Comparison of ENCODE assay signal across 8 cellular contexts in the genomic region with DNA sequence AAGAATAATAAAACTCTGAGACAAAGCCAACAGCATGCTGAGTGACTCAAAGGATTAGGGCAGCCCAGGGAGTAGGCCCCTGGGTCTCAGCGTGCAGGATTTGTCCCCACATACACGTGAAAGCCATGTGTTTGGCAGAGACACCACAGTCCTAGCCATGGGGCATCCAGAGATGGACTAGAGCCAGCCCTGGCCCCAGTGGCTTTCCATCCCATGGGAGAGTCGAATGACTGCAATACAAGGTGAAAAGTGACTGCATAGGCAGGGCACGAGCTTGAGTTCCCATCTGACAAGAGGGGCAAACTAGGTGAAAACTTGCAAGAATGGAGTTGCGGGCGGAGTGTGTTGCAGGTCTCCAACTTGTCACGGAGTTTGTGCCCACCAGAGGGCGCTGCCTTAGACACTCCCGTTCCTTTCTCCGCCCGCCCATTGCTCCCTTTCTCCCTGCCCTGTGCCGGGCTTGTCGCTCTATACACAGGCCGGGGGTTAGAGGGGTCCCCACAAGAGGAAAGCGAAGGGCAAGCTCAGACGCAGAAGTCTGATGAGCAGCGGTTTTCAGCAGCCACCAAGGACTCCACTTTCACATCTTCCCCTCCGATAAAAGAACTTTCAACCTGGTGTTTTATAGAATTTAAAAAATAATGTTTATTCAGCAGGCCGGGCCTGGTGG. TPM values are rescaled to one million over a fixed set of nuclear protein-coding genes. Genes with fewer than 3 reads are reported as not detected.
DNase-seq lines count a peak whose midpoint lies in the region; ATAC-seq and TF ChIP-seq lines count a peak whose summit lies in the region.

No MANE protein-coding gene starts in this region.

- no peak overlapping the region for H3K4me3 ChIP-seq in KMS-11 (IDR thresholded peaks at IDR 0.05; ENCODE audit: insufficient read depth, low read depth, low read length)
- H3K4me3 ChIP-seq in tibial nerve, result peak overlapping the region in 2 of 4 donors; percentile 3 to 4

- H3K4me1 ChIP-seq in KMS-11 (ENCODE audit: low read depth, poor library complexity, severe bottlenecking), result no peaks in the 10 kb centered on the region
- no peaks in the 10 kb centered on the region for H3K4me1 ChIP-seq in foreskin keratinocyte
- peaks cover 0 to 42% (median 11%) of the 10 kb centered on the region in 4 donors for H3K4me1 ChIP-seq in tibial nerve

- no peak overlapping the region for H3K27ac Mint-ChIP-seq in activated T-helper 17 cell treated with anti-CD3 and anti-CD28 coated beads, Interleukin-2, amount 50 U/mL, for 72 hours

- no peaks in the 10 kb centered on the region for H3K9me3 Mint-ChIP-seq in activated T-helper 17 cell treated with anti-CD3 and anti-CD28 coated beads, Interleukin-2, amount 50 U/mL, for 72 hours

- H3K4me2 ChIP-seq in KMS-11, result no peak overlapping the region

- no peaks in the 10 kb centered on the region for H3K27me3 ChIP-seq in KMS-11 (ENCODE audit: insufficient read depth, low read depth)
- H3K27me3 ChIP-seq in foreskin keratinocyte, result no peaks in the 10 kb centered on the region
- H3K27me3 ChIP-seq in tibial nerve, result no peaks in the 10 kb centered on the region

- H3K36me3 Mint-ChIP-seq in activated T-helper 17 cell treated with anti-CD3 and anti-CD28 coated beads, Interleukin-2, amount 50 U/mL, for 72 hours (ENCODE audit: low read depth), result no peaks in the 10 kb centered on the region

- H3K9me3 ChIP-seq in tibial nerve, result no peaks in the 10 kb centered on the region

- WGBS in tibial nerve, 2 donors, result 6 to 7% methylated on average over 19 of the region's 19 CpGs

- H3K79me2 ChIP-seq in KMS-11 (ENCODE audit: insufficient read depth, low read depth), result no peaks in the 10 kb centered on the region

- H2AFZ ChIP-seq in KMS-11 (ENCODE audit: low read depth), result no peak overlapping the region

- H3K36me3 ChIP-seq in KMS-11 (ENCODE audit: insufficient read depth) (no peaks in the 10 kb centered on the region), tibial nerve (no peaks in the 10 kb centered on the region)

- H3K4me3 Mint-ChIP-seq in activated T-helper 17 cell treated with anti-CD3 and anti-CD28 coated beads, Interleukin-2, amount 50 U/mL, for 72 hours, result no peak overlapping the region

- ATAC-seq in activated T-helper 17 cell treated with anti-CD3 and anti-CD28 coated beads, Interleukin-2, amount 50 U/mL, for 72 hours (replicated peaks), result peak; percentile 27
- peak; percentile 77 for ATAC-seq in foreskin keratinocyte
- ATAC-seq in HG03139 (IDR thresholded peaks at IDR 0.05; ENCODE audit: unreplicated experiment), result no peak

- peak; percentile 67 for TF ChIP-seq CTCF in KMS-11 (conservative IDR thresholded peaks at IDR 0.05; ENCODE audit: low read depth, low read length)
- TF ChIP-seq CTCF in foreskin keratinocyte (conservative IDR thresholded peaks at IDR 0.05), result peak; percentile 83
- TF ChIP-seq CTCF in tibial nerve (IDR thresholded peaks at IDR 0.05), result peak; percentile 68 to 93 (median 72)

- no peak overlapping the region for H3K27ac ChIP-seq in KMS-11
- H3K27ac ChIP-seq in foreskin keratinocyte, result no peak overlapping the region
- H3K27ac ChIP-seq in tibial nerve, result peak overlapping the region in 2 of 4 donors; percentile 44 to 66

- no peak for TF ChIP-seq POLR2A in tibial nerve (IDR thresholded peaks at IDR 0.05)

- in situ Hi-C loops in G401 (cut with HindIII; ENCODE audit: low sequenced_read_pairs), result no loop called here

- DNase-seq in G401 (ENCODE audit: low spot score), result peak; percentile 80
- DNase-seq in SHP77 treated with DMSO at 0.1 percent for 48 hours (lab: John Stamatoyannopoulos, UW), result peak; percentile 58
- DNase-seq in foreskin keratinocyte, result peak in 1 of 2 donors; percentile 59
- peak in 49 of 56 donors; percentile 32 to 91 (median 59) for DNase-seq in nucleus accumbens (lab: John Stamatoyannopoulos, UW)
- DNase-seq in tibial nerve (ENCODE audit: low spot score in 2 of 2), result peak; percentile 92 to 97

- H3K4me1 Mint-ChIP-seq in activated T-helper 17 cell treated with anti-CD3 and anti-CD28 coated beads, Interleukin-2, amount 50 U/mL, for 72 hours, result peaks cover 27% of the 10 kb centered on the region

- no peak overlapping the region for H3K9ac ChIP-seq in KMS-11

- H3K27me3 Mint-ChIP-seq in activated T-helper 17 cell treated with anti-CD3 and anti-CD28 coated beads, Interleukin-2, amount 50 U/mL, for 72 hours, result peaks cover 13% of the 10 kb centered on the region

- peak in 1 of 2 donors; percentile 58 for TF ChIP-seq EP300 in tibial nerve (IDR thresholded peaks at IDR 0.05)

- no peaks in the 10 kb centered on the region for H4K20me1 ChIP-seq in KMS-11 (ENCODE audit: insufficient read depth)

RNA-seq across cellular contexts. Expression of gene TSKU, which starts 24.2 kb away (rescaled TPM):
- total RNA-seq in G401 (2014; rRNA removed; shearing (Covaris generic)), result 15.3 and 22.9 TPM in 2 replicates
- total RNA-seq in activated T-helper 17 cell treated with anti-CD3 and anti-CD28 coated beads, Interleukin-2, amount 50 U/mL, for 72 hours, result 10 to 100 TPM in 1 of 2 donors, 1 to 10 TPM in 1; 3.2 to 45.6 TPM
- total RNA-seq in foreskin keratinocyte (41.4 and 43.3 TPM in 2 replicates), tibial nerve (100 to 1,000 TPM; 140 to 385 (median 202) TPM)
- 39.5 and 40.8 TPM in 2 replicates for polyA plus RNA-seq in foreskin keratinocyte

RNA-seq across cellular contexts. Expression of gene ACER3, which starts 53.4 kb away (rescaled TPM):
- total RNA-seq in G401 (2014; rRNA removed; shearing (Covaris generic)), result 26.2 and 45.7 TPM in 2 replicates
- 10 to 100 TPM; 13.0 to 17.0 TPM for total RNA-seq in activated T-helper 17 cell treated with anti-CD3 and anti-CD28 coated beads, Interleukin-2, amount 50 U/mL, for 72 hours
- total RNA-seq in foreskin keratinocyte (23.1 and 30.8 TPM in 2 replicates), tibial nerve (10 to 100 TPM; 20.5 to 30.6 (median 23.0) TPM)
- polyA plus RNA-seq in foreskin keratinocyte, result 9.8 and 14.7 TPM in 2 replicates
